ENCODE assay signal across 8 cellular contexts in genomic region chr3:84547971-84548970, GRCh38.
DNase-seq lines count a peak whose midpoint lies in the region; ATAC-seq and TF ChIP-seq lines count a peak whose summit lies in the region.

No MANE protein-coding gene starts in this region.

- no peaks in the 10 kb centered on the region for H3K36me3 Mint-ChIP-seq in activated naive CD4-positive, alpha-beta T cell treated with anti-CD3 and anti-CD28 coated beads for 36 hours (ENCODE audit: low read depth)

- intact Hi-C loops in uterus (cut with DNase I; ENCODE audit: low total_unique reads), result no loop called here
- intact Hi-C loops in activated naive CD4-positive, alpha-beta T cell treated with anti-CD3 and anti-CD28 coated beads for 36 hours (cut with micrococcal nuclease), result loop anchor here (1.0 to 2.0 kb wide), 3 partner anchors 812 to 1028 kb away; no protein-coding TSS in a partner anchor

- no peaks in the 10 kb centered on the region for H3K4me1 Mint-ChIP-seq in activated naive CD4-positive, alpha-beta T cell treated with anti-CD3 and anti-CD28 coated beads for 36 hours (ENCODE audit: low read depth)

- H3K36me3 ChIP-seq in uterus, result no peaks in the 10 kb centered on the region

- no peak for TF ChIP-seq POLR2A in uterus (IDR thresholded peaks at IDR 0.05)

- CTCF ChIA-PET in activated naive CD4-positive, alpha-beta T cell treated with anti-CD3 and anti-CD28 coated beads for 36 hours (lab: Charles Lee), result interaction anchor here (0.6 to 1.6 kb wide), 4 partner anchors 27 to 1028 kb away, joined by 3 to 4 read pairs (median 4); no protein-coding TSS in a partner anchor

- no peak overlapping the region for H3K4me3 Mint-ChIP-seq in activated naive CD4-positive, alpha-beta T cell treated with anti-CD3 and anti-CD28 coated beads for 36 hours

- peaks cover 6% of the 10 kb centered on the region for H3K9me3 Mint-ChIP-seq in activated naive CD4-positive, alpha-beta T cell treated with anti-CD3 and anti-CD28 coated beads for 36 hours

- no peak overlapping the region for H3K27ac ChIP-seq in uterus

- DNase-seq in C1 segment of cervical spinal cord (lab: John Stamatoyannopoulos, UW) (peak in 8 of 14 donors; percentile 3 to 28 (median 8)), NCI-H82 treated with DMSO at 0.1 percent for 48 hours (lab: John Stamatoyannopoulos, UW; ENCODE audit: unreplicated experiment) (peak; percentile 2), ecto neural progenitor cell (ENCODE audit: low spot score) (peak; percentile 53), myocyte (ENCODE audit: low read depth) (peak; percentile 26), uterus (no peak)
- DNase-seq in activated naive CD4-positive, alpha-beta T cell treated with anti-CD3 and anti-CD28 coated beads for 36 hours, result no peak

- no peaks in the 10 kb centered on the region for H3K27me3 Mint-ChIP-seq in activated naive CD4-positive, alpha-beta T cell treated with anti-CD3 and anti-CD28 coated beads for 36 hours (ENCODE audit: low read depth)

- ATAC-seq in GM19328 (IDR thresholded peaks at IDR 0.05; ENCODE audit: unreplicated experiment) (peak; percentile 94), HG03196 (IDR thresholded peaks at IDR 0.05; ENCODE audit: unreplicated experiment) (peak; percentile 96)

- H3K27me3 ChIP-seq in uterus, result no peaks in the 10 kb centered on the region

- TF ChIP-seq CTCF in uterus (IDR thresholded peaks at IDR 0.05), result peak in 1 of 4 experiments; percentile 7

- no peaks in the 10 kb centered on the region for H3K4me1 ChIP-seq in uterus

- no peak overlapping the region for H3K27ac Mint-ChIP-seq in activated naive CD4-positive, alpha-beta T cell treated with anti-CD3 and anti-CD28 coated beads for 36 hours

- no peak overlapping the region for H3K4me3 ChIP-seq in uterus

- no peaks in the 10 kb centered on the region for H3K9me3 ChIP-seq in uterus

Comparison
In these comparisons a context has a peak if more than half of its experiments do, and no peak if none do; other contexts are left out.
1. DNase-seq: peak in C1 segment of cervical spinal cord (8 of 14), NCI-H82 treated with DMSO at 0.1 percent for 48 hours (single experiment), ecto neural progenitor cell (single experiment) and myocyte (single experiment); none in uterus (0 of 2) and activated naive CD4-positive, alpha-beta T cell treated with anti-CD3 and anti-CD28 coated beads for 36 hours (single experiment).